Comparison of ENCODE assay signal across 12 cellular contexts in genomic region chr11:106466441-106467190, GRCh38.
DNase-seq lines count a peak whose midpoint lies in the region; ATAC-seq, FAIRE-seq and TF ChIP-seq lines count a peak whose summit lies in the region.
"Had no signal": no experiment of that assay in that cellular context is flagged by ENCODE, and none has a peak within 500 bp of the region (broad histone marks: within the 10 kb centered on the region; RNA-seq: fewer than 3 reads in every experiment).

No MANE protein-coding gene starts in this region.

- no peak overlapping the region for H3K4me2 ChIP-seq in HepG2 (ENCODE audit: low read depth, low read length)
- H3K4me2 ChIP-seq in hepatocyte = peak overlapping the region; percentile 32

- in situ Hi-C loops in HepG2 (cut with HindIII; ENCODE audit: extremely low pct_ligation_motif_present, low pct_unique_long_range_greater_than_20kb) = no loop called here

- no peak overlapping the region for H3K4me3 ChIP-seq in HepG2 (replicated peaks in 1 of 3; ENCODE audit: insufficient read depth in 1 of 3, low read depth in 2 of 3, low read length in 3 of 3)
- H3K4me3 ChIP-seq in right lobe of liver = no peak overlapping the region
- H3K4me3 ChIP-seq in hepatocyte = no peak overlapping the region
- H3K4me3 ChIP-seq: upper lobe of right lung had no signal

- POLR2A ChIA-PET in HepG2 (lab: Yijun Ruan, JAX) = no interaction called here

- intact Hi-C loops in HepG2 (cut with micrococcal nuclease; ENCODE audit: unreplicated experiment) (no loop called here), right lobe of liver (cut with DNase I) (no loop called here)

- TF ChIP-seq POLR2A in HepG2 (IDR thresholded peaks at IDR 0.05; ENCODE audit: insufficient read depth in 1 of 2, low read depth in 2 of 2, low read length in 2 of 2) (no peak), right lobe of liver (IDR thresholded peaks at IDR 0.05) (no peak)

- DNase-seq in HepG2 (ENCODE audit: low spot score) = peak; percentile 36
- no peak for DNase-seq in right lobe of liver
- peak; percentile 13 for DNase-seq in amniotic stem cell (lab: John Stamatoyannopoulos, UW)
- DNase-seq in hepatocyte (ENCODE audit: low spot score) = peak; percentile 51
- no peak for DNase-seq in activated CD8-positive, alpha-beta memory T cell treated with anti-CD3 and anti-CD28 coated beads for 24 hours
- DNase-seq in SIG-M5 (lab: John Stamatoyannopoulos, UW) = no peak
- DNase-seq: BE2C, KBM-7, upper lobe of right lung had no signal

- H3K9me3 ChIP-seq in HepG2 (ENCODE audit: low read length) = peaks cover 65% of the 10 kb centered on the region
- no peaks in the 10 kb centered on the region for H3K9me3 ChIP-seq in right lobe of liver
- H3K9me3 ChIP-seq in hepatocyte (ENCODE audit: low read depth) = no peaks in the 10 kb centered on the region
- H3K9me3 ChIP-seq: BE2C, upper lobe of right lung had no signal

- no peaks in the 10 kb centered on the region for H3K9me2 ChIP-seq in hepatocyte (replicated peaks; ENCODE audit: insufficient read depth)

- ATAC-seq in HepG2 (peak; percentile 36; the same call in 1 of the 3 replicates), right lobe of liver (no peak), HG02759 (IDR thresholded peaks at IDR 0.05; ENCODE audit: unreplicated experiment) (no peak), GM21447 (IDR thresholded peaks at IDR 0.05; ENCODE audit: unreplicated experiment) (no peak)
- ATAC-seq: upper lobe of right lung had no signal

- TF ChIP-seq EP300 in HepG2 (IDR thresholded peaks at IDR 0.05; ENCODE audit: low read depth in 2 of 2, low read length in 2 of 2) (no peak), HepG2 (CRISPR knock-in tag; IDR thresholded peaks at IDR 0.05; ENCODE audit: borderline replicate concordance) (no peak)

- H3K4me1 ChIP-seq in HepG2 (ENCODE audit: insufficient read depth, low read length) (peaks cover 55% of the 10 kb centered on the region), right lobe of liver (no peaks in the 10 kb centered on the region), hepatocyte (ENCODE audit: insufficient read depth) (peaks cover 69% of the 10 kb centered on the region)
- H3K4me1 ChIP-seq: BE2C had no signal

- no TSS peak for BruUV-seq in HepG2 (replicated peaks; lab: Mats Ljungman, UMichigan)

- TF ChIP-seq CTCF in HepG2 (CRISPR knock-in tag; IDR thresholded peaks at IDR 0.05) (no peak), right lobe of liver (IDR thresholded peaks at IDR 0.05) (no peak), hepatocyte (IDR thresholded peaks at IDR 0.05; ENCODE audit: poor library complexity) (no peak)

- CTCF ChIA-PET in HepG2 (lab: Yijun Ruan, JAX; ENCODE audit: low intra/inter-chr PET ratio, low total read pairs) = no interaction called here

- H3K27ac ChIP-seq in HepG2 (ENCODE audit: extremely low read length, insufficient read depth, low read length) (no peak overlapping the region), right lobe of liver (no peak overlapping the region), hepatocyte (peak overlapping the region; percentile 87)
- H3K27ac ChIP-seq: upper lobe of right lung had no signal

- no peak for TF ChIP-seq RAD21 in HepG2 (CRISPR knock-in tag; IDR thresholded peaks at IDR 0.05)

- no peak overlapping the region for H3K9ac ChIP-seq in HepG2 (ENCODE audit: insufficient read depth, low read depth, low read length)

- H4K20me1 ChIP-seq in HepG2 (ENCODE audit: insufficient read depth, low read length) (no peaks in the 10 kb centered on the region), hepatocyte (ENCODE audit: insufficient read depth, poor library complexity, severe bottlenecking) (no peaks in the 10 kb centered on the region)

- H3K79me2 ChIP-seq in HepG2 (ENCODE audit: insufficient read depth, low read length) = no peaks in the 10 kb centered on the region
- no peaks in the 10 kb centered on the region for H3K79me2 ChIP-seq in hepatocyte

- H2AFZ ChIP-seq in HepG2 (ENCODE audit: low read length) = no peak overlapping the region
- no peak overlapping the region for H2AFZ ChIP-seq in hepatocyte

- no peaks in the 10 kb centered on the region for H3K27me3 ChIP-seq in HepG2 (ENCODE audit: control insufficient read depth in 1 of 2, insufficient read depth in 2 of 2, low read length in 2 of 2)
- H3K27me3 ChIP-seq in right lobe of liver = no peaks in the 10 kb centered on the region
- H3K27me3 ChIP-seq in hepatocyte = no peaks in the 10 kb centered on the region
- H3K27me3 ChIP-seq: BE2C, upper lobe of right lung had no signal

- FAIRE-seq in HepG2 (lab: Jason Lieb, UNC) = no peak
- FAIRE-seq: colon had no signal

- 12% methylated on average over 7 of the region's 7 CpGs for WGBS in HepG2 (ENCODE audit: low lambda C conversion rate)
- WGBS in right lobe of liver (ENCODE audit: insufficient coverage, low coverage, low lambda C conversion rate, missing lambda C conversion rate) = 23% methylated on average over 7 of the region's 7 CpGs
- WGBS in hepatocyte (ENCODE audit: low lambda C conversion rate, missing lambda C conversion rate) = 18% methylated on average over 7 of the region's 7 CpGs

- H3K36me3 ChIP-seq in HepG2 (replicated peaks in 1 of 2; ENCODE audit: control insufficient read depth in 1 of 2, insufficient read depth in 2 of 2, low read length in 2 of 2) = no peaks in the 10 kb centered on the region
- no peaks in the 10 kb centered on the region for H3K36me3 ChIP-seq in right lobe of liver
- no peaks in the 10 kb centered on the region for H3K36me3 ChIP-seq in hepatocyte (replicated peaks; ENCODE audit: insufficient read depth, low read depth)
- H3K36me3 ChIP-seq: BE2C, upper lobe of right lung had no signal

TF ChIP-seq in HepG2, 621 proteins besides CTCF, POLR2A, EP300 and RAD21 (continues in another document):
- TF ChIP-seq ZBTB10 (CRISPR knock-in tag; IDR thresholded peaks at IDR 0.05; ENCODE audit: borderline replicate concordance) = no peak
- no peak for TF ChIP-seq PHF20 (CRISPR knock-in tag; IDR thresholded peaks at IDR 0.05)
- no peak for TF ChIP-seq ARHGAP35 (CRISPR knock-in tag; IDR thresholded peaks at IDR 0.05; ENCODE audit: borderline replicate concordance)
- TF ChIP-seq ZNF569 (CRISPR knock-in tag; IDR thresholded peaks at IDR 0.05; ENCODE audit: borderline replicate concordance) = no peak
- no peak for TF ChIP-seq ZNF350 (CRISPR knock-in tag; IDR thresholded peaks at IDR 0.05; ENCODE audit: borderline replicate concordance, low read depth)
- no peak for TF ChIP-seq JUN (CRISPR knock-in tag; IDR thresholded peaks at IDR 0.05)
- peak; percentile 21; the same call in 1 of the 2 replicates for TF ChIP-seq TCF7 (IDR thresholded peaks at IDR 0.05; ENCODE audit: low read depth)
- TF ChIP-seq USF2 (IDR thresholded peaks at IDR 0.05; ENCODE audit: low read depth, low read length) = no peak
- no peak for TF ChIP-seq USF2 (CRISPR knock-in tag; IDR thresholded peaks at IDR 0.05; ENCODE audit: borderline replicate concordance)
- TF ChIP-seq TFAP4 (IDR thresholded peaks at IDR 0.05; ENCODE audit: borderline replicate concordance, low read depth) = peak; percentile 68; the same call in 1 of the 2 replicates

Comparison
In these comparisons a context has a peak if more than half of its experiments do, and no peak if none do; other contexts are left out.
1. DNase-seq: peak in HepG2 (single experiment), amniotic stem cell (single experiment) and hepatocyte (single experiment); none in right lobe of liver (0 of 3), activated CD8-positive, alpha-beta memory T cell treated with anti-CD3 and anti-CD28 coated beads for 24 hours (single experiment) and SIG-M5 (single experiment).